In the genomic region with DNA sequence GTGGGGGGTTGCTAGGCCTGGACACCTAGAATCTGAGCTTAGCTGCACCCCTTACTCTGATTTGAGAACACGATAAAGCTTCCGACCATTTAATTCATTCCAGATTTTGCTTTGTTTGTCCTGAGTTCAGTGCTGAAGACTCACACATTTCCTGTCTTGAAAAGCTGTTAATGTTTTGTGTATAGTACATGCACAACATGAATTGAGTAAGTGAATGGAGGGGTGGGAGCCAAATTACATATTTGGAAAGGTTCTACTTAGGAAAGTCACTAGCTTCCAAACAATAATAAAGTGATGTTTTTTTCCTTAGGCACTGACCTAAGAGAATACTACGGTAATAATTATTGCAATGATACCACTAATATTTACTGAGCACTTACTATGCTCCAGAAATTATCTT, we compare ENCODE assay signal across 31 cellular contexts.
"Had no signal": no experiment of that assay in that cellular context is flagged by ENCODE, and none has a peak within 500 bp of the region (broad histone marks: within the 10 kb centered on the region; RNA-seq: fewer than 3 reads in every experiment).

No MANE protein-coding gene starts in this region.

- H3K36me3 ChIP-seq: ascending aorta, breast epithelium, cardiac muscle cell, colonic mucosa, gastrocnemius medialis, heart right ventricle had no signal

- H3K4me3 Mint-ChIP-seq: activated CD4-positive, alpha-beta memory T cell treated with anti-CD3 and anti-CD28 coated beads, Interleukin-2, amount 10 ng/mL, durations not matched to agents 7 days and 5 days; activated CD4-positive, alpha-beta T cell treated with anti-CD3 and anti-CD28 coated beads for 36 hours; activated CD4-positive, alpha-beta T cell treated with anti-CD3 and anti-CD28 coated beads, Interleukin-2, amount 10 ng/mL, durations not matched to agents 7 days and 5 days; activated naive CD4-positive, alpha-beta T cell treated with anti-CD3 and anti-CD28 coated beads, Interleukin-2, amount 10 ng/mL, durations not matched to agents 7 days and 5 days; activated naive CD8-positive, alpha-beta T cell treated with anti-CD3 and anti-CD28 coated beads, Interleukin-2, amount 10 ng/mL, durations not matched to agents 7 days and 5 days; activated T-cell treated with anti-CD3 and anti-CD28 coated beads, Interleukin-2, amount 50 U/mL, for 24 hours; activated T-cell treated with anti-CD3 and anti-CD28 coated beads, Interleukin-2, amount 50 U/mL, for 72 hours; brain; endodermal cell had no signal

- H3K4me1 Mint-ChIP-seq: activated CD4-positive, alpha-beta memory T cell treated with anti-CD3 and anti-CD28 coated beads, Interleukin-2, amount 10 ng/mL, durations not matched to agents 7 days and 5 days; activated CD4-positive, alpha-beta T cell treated with anti-CD3 and anti-CD28 coated beads for 36 hours; activated CD4-positive, alpha-beta T cell treated with anti-CD3 and anti-CD28 coated beads, Interleukin-2, amount 10 ng/mL, durations not matched to agents 7 days and 5 days; activated naive CD4-positive, alpha-beta T cell treated with anti-CD3 and anti-CD28 coated beads, Interleukin-2, amount 10 ng/mL, durations not matched to agents 7 days and 5 days; activated naive CD8-positive, alpha-beta T cell treated with anti-CD3 and anti-CD28 coated beads, Interleukin-2, amount 10 ng/mL, durations not matched to agents 7 days and 5 days; brain; endodermal cell had no signal

- H3K9me3 ChIP-seq: ascending aorta, breast epithelium, colonic mucosa, gastrocnemius medialis, heart right ventricle had no signal

- ATAC-seq: activated CD4-positive, alpha-beta T cell treated with anti-CD3 and anti-CD28 coated beads for 36 hours; activated naive CD4-positive, alpha-beta T cell treated with anti-CD3 and anti-CD28 coated beads, Interleukin-2, amount 50 U/mL, for 72 hours; activated T-cell treated with anti-CD3 and anti-CD28 coated beads, Interleukin-2, amount 50 U/mL, for 72 hours; esophagus mucosa; foreskin keratinocyte; gastrocnemius medialis; heart right ventricle had no signal

- H3K27ac ChIP-seq: ascending aorta, breast epithelium, cardiac muscle cell, colonic mucosa, dorsolateral prefrontal cortex, foreskin keratinocyte, gastrocnemius medialis, heart right ventricle had no signal

- DNase-seq: activated CD4-positive, alpha-beta memory T cell treated with anti-CD3 and anti-CD28 coated beads, Interleukin-2, amount 10 ng/mL, durations not matched to agents 7 days and 5 days; activated CD4-positive, alpha-beta T cell treated with anti-CD3 and anti-CD28 coated beads for 36 hours; activated CD4-positive, alpha-beta T cell treated with anti-CD3 and anti-CD28 coated beads, Interleukin-2, amount 10 ng/mL, durations not matched to agents 7 days and 5 days; activated CD4-positive, alpha-beta T cell treated with anti-CD3 and anti-CD28 coated beads, Interleukin-2, amount 50 U/mL, for 4 hours; activated CD4-positive, CD25-positive, alpha-beta regulatory T cell; activated CD4-positive, CD25-positive, alpha-beta regulatory T cell treated with anti-CD3 and anti-CD28 coated beads, Interleukin-2, amount 50 U/mL, for 72 hours; activated CD8-positive, alpha-beta memory T cell treated with anti-CD3 and anti-CD28 coated beads, Interleukin-2, amount 50 U/mL, for 48 hours; activated gamma-delta T cell; activated naive CD4-positive, alpha-beta T cell; activated naive CD4-positive, alpha-beta T cell treated with anti-CD3 and anti-CD28 coated beads, Interleukin-2, amount 10 ng/mL, durations not matched to agents 7 days and 5 days; activated naive CD8-positive, alpha-beta T cell treated with anti-CD3 and anti-CD28 coated beads, Interleukin-2, amount 10 ng/mL, durations not matched to agents 7 days and 5 days; activated T-cell treated with anti-CD3 and anti-CD28 coated beads for 4 hours; activated T-cell treated with anti-CD3 and anti-CD28 coated beads, Interleukin-2, amount 50 U/mL, for 24 hours; activated T-cell treated with anti-CD3 and anti-CD28 coated beads, Interleukin-2, amount 50 U/mL, for 72 hours; central memory CD4-positive, alpha-beta T cell; cerebellar nuclear complex; colonic mucosa; dorsolateral prefrontal cortex; effector memory CD4-positive, alpha-beta T cell; endodermal cell; foreskin keratinocyte; gastrocnemius medialis; glutamatergic neuron; heart right ventricle; T-helper 2 cell had no signal

- H3K27me3 ChIP-seq: ascending aorta, breast epithelium, cardiac muscle cell, colonic mucosa, foreskin keratinocyte, gastrocnemius medialis, heart right ventricle had no signal

- H3K9me3 Mint-ChIP-seq: activated CD4-positive, alpha-beta T cell treated with anti-CD3 and anti-CD28 coated beads, Interleukin-2, amount 10 ng/mL, durations not matched to agents 7 days and 5 days; activated naive CD4-positive, alpha-beta T cell treated with anti-CD3 and anti-CD28 coated beads, Interleukin-2, amount 10 ng/mL, durations not matched to agents 7 days and 5 days; activated naive CD4-positive, alpha-beta T cell treated with anti-CD3 and anti-CD28 coated beads, Interleukin-2, amount 50 U/mL, for 72 hours; activated T-cell treated with anti-CD3 and anti-CD28 coated beads, Interleukin-2, amount 50 U/mL, for 24 hours; endodermal cell had no signal

- H3K36me3 Mint-ChIP-seq: activated naive CD4-positive, alpha-beta T cell treated with anti-CD3 and anti-CD28 coated beads, Interleukin-2, amount 10 ng/mL, durations not matched to agents 7 days and 5 days; activated naive CD4-positive, alpha-beta T cell treated with anti-CD3 and anti-CD28 coated beads, Interleukin-2, amount 50 U/mL, for 72 hours; activated naive CD8-positive, alpha-beta T cell treated with anti-CD3 and anti-CD28 coated beads, Interleukin-2, amount 10 ng/mL, durations not matched to agents 7 days and 5 days; brain had no signal

- H3K4me3 ChIP-seq: ascending aorta, breast epithelium, cardiac muscle cell, colonic mucosa, dorsolateral prefrontal cortex, gastrocnemius medialis, heart right ventricle had no signal

- H3K27me3 Mint-ChIP-seq: activated CD4-positive, alpha-beta memory T cell treated with anti-CD3 and anti-CD28 coated beads, Interleukin-2, amount 10 ng/mL, durations not matched to agents 7 days and 5 days; activated CD4-positive, alpha-beta T cell treated with anti-CD3 and anti-CD28 coated beads, Interleukin-2, amount 10 ng/mL, durations not matched to agents 7 days and 5 days; activated naive CD4-positive, alpha-beta T cell treated with anti-CD3 and anti-CD28 coated beads, Interleukin-2, amount 10 ng/mL, durations not matched to agents 7 days and 5 days; brain had no signal

- H3K27ac Mint-ChIP-seq: activated CD4-positive, alpha-beta memory T cell treated with anti-CD3 and anti-CD28 coated beads, Interleukin-2, amount 10 ng/mL, durations not matched to agents 7 days and 5 days; activated CD4-positive, alpha-beta T cell treated with anti-CD3 and anti-CD28 coated beads for 36 hours; activated CD4-positive, alpha-beta T cell treated with anti-CD3 and anti-CD28 coated beads, Interleukin-2, amount 10 ng/mL, durations not matched to agents 7 days and 5 days; activated naive CD4-positive, alpha-beta T cell treated with anti-CD3 and anti-CD28 coated beads, Interleukin-2, amount 10 ng/mL, durations not matched to agents 7 days and 5 days; activated naive CD4-positive, alpha-beta T cell treated with anti-CD3 and anti-CD28 coated beads, Interleukin-2, amount 50 U/mL, for 72 hours; activated naive CD8-positive, alpha-beta T cell treated with anti-CD3 and anti-CD28 coated beads, Interleukin-2, amount 10 ng/mL, durations not matched to agents 7 days and 5 days; activated T-cell treated with anti-CD3 and anti-CD28 coated beads, Interleukin-2, amount 50 U/mL, for 24 hours; activated T-cell treated with anti-CD3 and anti-CD28 coated beads, Interleukin-2, amount 50 U/mL, for 72 hours; brain; endodermal cell had no signal

- H3K4me1 ChIP-seq: ascending aorta, breast epithelium, colonic mucosa, foreskin keratinocyte, gastrocnemius medialis, heart right ventricle had no signal
